ENCODE assay signal across 8 cellular contexts in the genomic region with DNA sequence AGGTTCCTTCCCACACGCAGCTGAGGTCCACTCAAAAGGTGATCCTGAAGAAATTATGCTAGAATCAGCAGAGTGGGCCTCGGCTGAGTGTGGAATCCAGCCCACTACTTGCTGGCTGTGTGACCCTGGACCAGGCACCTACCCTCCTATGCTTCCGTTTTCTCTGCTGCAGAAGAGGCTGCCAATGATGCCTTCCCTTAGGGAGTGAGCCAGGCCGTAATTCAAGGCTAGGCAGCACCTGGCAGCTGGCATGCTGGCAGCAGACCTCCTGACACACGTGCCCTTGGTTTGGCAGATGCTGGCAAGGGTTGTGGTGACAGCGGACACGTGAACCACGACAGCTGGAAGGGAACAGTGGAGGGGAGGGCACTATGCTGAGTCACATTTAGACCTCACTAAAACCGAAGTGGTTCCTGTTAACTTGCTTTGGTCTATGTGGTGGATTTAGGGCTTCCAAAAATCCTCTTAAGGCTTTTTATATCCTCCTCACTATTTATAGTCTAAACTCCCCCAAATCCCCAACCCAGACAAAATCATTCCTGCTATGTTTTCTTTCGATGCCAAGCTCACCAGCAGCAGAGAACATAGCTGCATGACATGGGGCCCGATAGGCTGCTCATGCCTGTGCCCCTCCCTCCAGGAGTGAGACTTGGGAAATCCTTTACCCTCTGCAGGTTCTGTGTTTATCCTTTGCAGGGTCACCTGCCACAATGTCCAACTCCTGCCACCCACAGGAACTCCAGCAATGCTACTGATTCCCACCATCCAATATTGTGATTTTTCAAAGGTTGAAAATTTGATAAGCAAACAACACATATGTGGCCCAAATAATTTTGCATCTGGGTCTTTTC. TPM values are rescaled to one million over a fixed set of nuclear protein-coding genes. Genes with fewer than 3 reads are reported as not detected.
DNase-seq lines count a peak whose midpoint lies in the region; ATAC-seq, FAIRE-seq and TF ChIP-seq lines count a peak whose summit lies in the region.

No MANE protein-coding gene starts in this region.

- H3K9me3 Mint-ChIP-seq in activated CD4-positive, alpha-beta T cell treated with anti-CD3 and anti-CD28 coated beads for 36 hours (ENCODE audit: low read depth) = no peaks in the 10 kb centered on the region

- H3K36me3 Mint-ChIP-seq in activated CD4-positive, alpha-beta T cell treated with anti-CD3 and anti-CD28 coated beads for 36 hours (ENCODE audit: low read depth) = no peaks in the 10 kb centered on the region

- peaks cover 36% of the 10 kb centered on the region for H3K27me3 Mint-ChIP-seq in activated CD4-positive, alpha-beta T cell treated with anti-CD3 and anti-CD28 coated beads for 36 hours

- ATAC-seq in activated CD4-positive, alpha-beta T cell treated with anti-CD3 and anti-CD28 coated beads for 36 hours = peak; percentile 40
- ATAC-seq in HG03097 (IDR thresholded peaks at IDR 0.05; ENCODE audit: low FRiP score, unreplicated experiment) = peak; percentile 76
- ATAC-seq in HepG2 = no peak

- intact Hi-C loops in activated CD4-positive, alpha-beta T cell treated with anti-CD3 and anti-CD28 coated beads for 36 hours (cut with DNase I, micrococcal nuclease) = loop anchor here in 1 of 2 experiments (5.0 to 10.0 kb wide), 3 partner anchors 55 to 483 kb away; no protein-coding TSS in a partner anchor
- intact Hi-C loops in HepG2 (cut with micrococcal nuclease; ENCODE audit: unreplicated experiment) = loop anchor here (5.0 kb wide), 2 partner anchors 77 to 142 kb away; no protein-coding TSS in a partner anchor

- BruUV-seq in HepG2 (replicated peaks; lab: Mats Ljungman, UMichigan) = no TSS peak

- TF ChIP-seq CTCF in HepG2 (CRISPR knock-in tag; IDR thresholded peaks at IDR 0.05) = no peak

- H3K4me3 Mint-ChIP-seq in activated CD4-positive, alpha-beta T cell treated with anti-CD3 and anti-CD28 coated beads for 36 hours = no peak overlapping the region

- CTCF ChIA-PET in activated CD4-positive, alpha-beta T cell treated with anti-CD3 and anti-CD28 coated beads for 36 hours (lab: Charles Lee) = interaction anchor here (1.3 kb wide), 1 partner anchor 197 kb away, joined by 4 read pairs; no protein-coding TSS in a partner anchor
- CTCF ChIA-PET in HepG2 (lab: Yijun Ruan, JAX; ENCODE audit: low intra/inter-chr PET ratio, low total read pairs) = interaction anchor here (2.7 kb wide), 1 partner anchor 200 kb away, joined by 9 read pairs; no protein-coding TSS in a partner anchor

- H2AFZ ChIP-seq in HepG2 (ENCODE audit: low read length) = no peak overlapping the region

- 40% methylated on average over 9 of the region's 11 CpGs for WGBS in HepG2 (ENCODE audit: low lambda C conversion rate)

- no peaks in the 10 kb centered on the region for H4K20me1 ChIP-seq in HepG2 (ENCODE audit: insufficient read depth, low read length)

- peaks cover 4% of the 10 kb centered on the region for H3K79me2 ChIP-seq in HepG2 (ENCODE audit: insufficient read depth, low read length)

- H3K9me3 ChIP-seq in HepG2 (ENCODE audit: low read length) = no peaks in the 10 kb centered on the region

- peaks cover 75% of the 10 kb centered on the region for H3K4me1 ChIP-seq in HepG2 (ENCODE audit: insufficient read depth, low read length)

- H3K36me3 ChIP-seq in HepG2 (replicated peaks in 1 of 2; ENCODE audit: control insufficient read depth in 1 of 2, insufficient read depth in 2 of 2, low read length in 2 of 2) = no peaks in the 10 kb centered on the region

- no peaks in the 10 kb centered on the region; a peak in 1 of 5 replicates for H3K27me3 ChIP-seq in HepG2 (ENCODE audit: control insufficient read depth in 1 of 2, insufficient read depth in 2 of 2, low read length in 2 of 2)

- in situ Hi-C loops in HepG2 (cut with HindIII; ENCODE audit: extremely low pct_ligation_motif_present, low pct_unique_long_range_greater_than_20kb) = loop anchor here (10.0 kb wide), 1 partner anchor 205 kb away; a partner anchor contains a TSS

- H3K27ac ChIP-seq in HepG2 (ENCODE audit: extremely low read length, insufficient read depth, low read length) = no peak overlapping the region

- no peak for TF ChIP-seq RAD21 in HepG2 (CRISPR knock-in tag; IDR thresholded peaks at IDR 0.05)

- peak overlapping the region; percentile 94; the same call in 1 of the 2 replicates for H3K4me2 ChIP-seq in HepG2 (ENCODE audit: low read depth, low read length)

- POLR2A ChIA-PET in activated CD4-positive, alpha-beta T cell treated with anti-CD3 and anti-CD28 coated beads for 36 hours (lab: Charles Lee) = no interaction called here
- POLR2A ChIA-PET in HepG2 (lab: Yijun Ruan, JAX) = interaction anchor here (0.9 to 4.8 kb wide), 7 partner anchors 9 to 61 kb away, joined by 3 to 35 read pairs (median 3); a partner anchor contains a TSS

- TF ChIP-seq EP300 in HepG2 (IDR thresholded peaks at IDR 0.05; ENCODE audit: low read depth in 2 of 2, low read length in 2 of 2) (no peak), HepG2 (CRISPR knock-in tag; IDR thresholded peaks at IDR 0.05; ENCODE audit: borderline replicate concordance) (no peak)

- H3K27ac Mint-ChIP-seq in activated CD4-positive, alpha-beta T cell treated with anti-CD3 and anti-CD28 coated beads for 36 hours = no peak overlapping the region

- peak; percentile 54 for DNase-seq in activated CD4-positive, alpha-beta T cell treated with anti-CD3 and anti-CD28 coated beads for 36 hours
- no peak for DNase-seq in activated CD4-positive, alpha-beta T cell treated with anti-CD3 and anti-CD28 coated beads, Interleukin-2, amount 50 U/mL, for 1 hour
- DNase-seq in NOMO-1 treated with dmso at 0.1 percent for 144 hours (lab: John Stamatoyannopoulos, UW; ENCODE audit: unreplicated experiment) (peak; percentile 44), HepG2 (ENCODE audit: low spot score) (no peak), HTR-8/SVneo (ENCODE audit: insufficient read length, low spot score) (no peak), GM19238 (ENCODE audit: insufficient read length, low spot score) (no peak), NCI-H510A (lab: John Stamatoyannopoulos, UW) (no peak)

- H3K9ac ChIP-seq in HepG2 (ENCODE audit: insufficient read depth, low read depth, low read length) = no peak overlapping the region

- H3K4me3 ChIP-seq in HepG2 (replicated peaks in 1 of 3; ENCODE audit: insufficient read depth in 1 of 3, low read depth in 2 of 3, low read length in 3 of 3) = no peak overlapping the region

- peaks cover 14% of the 10 kb centered on the region for H3K4me1 Mint-ChIP-seq in activated CD4-positive, alpha-beta T cell treated with anti-CD3 and anti-CD28 coated beads for 36 hours

- TF ChIP-seq POLR2A in HepG2 (IDR thresholded peaks at IDR 0.05; ENCODE audit: insufficient read depth in 1 of 2, low read depth in 2 of 2, low read length in 2 of 2) = no peak

- FAIRE-seq in HepG2 (lab: Jason Lieb, UNC) (no peak), HTR-8/SVneo (lab: Jason Lieb, UNC) (no peak)

RNA-seq across cellular contexts. Expression of a gene that starts 10.6 kb away (rescaled TPM):
- total RNA-seq in activated CD4-positive, alpha-beta T cell treated with anti-CD3 and anti-CD28 coated beads for 36 hours = under 1 TPM; 0.75 to 0.95 TPM
- total RNA-seq in HepG2 (2016; rRNA removed; fragmentation: Illumina TruSeq; extraction: Trizol) = 42.5 and 56.5 TPM in 2 replicates
- total RNA-seq in HepG2 (2016; cell fraction: cytosol; rRNA removed; fragmentation: Illumina TruSeq; extraction: Trizol; ENCODE audit: low read depth) = 71.9 and 81.0 TPM in 2 replicates
- 34.4 and 55.2 TPM in 2 replicates for total RNA-seq in HepG2 (2016; cell fraction: insoluble cytoplasmic fraction; rRNA removed; fragmentation: Illumina TruSeq; extraction: Trizol)
- total RNA-seq in HepG2 (2016; cell fraction: membrane; rRNA removed; fragmentation: Illumina TruSeq; extraction: Trizol) = 69.6 and 77.5 TPM in 2 replicates
- 66.0 and 74.7 TPM in 2 replicates for total RNA-seq in HepG2 (2016; cell fraction: nucleus; rRNA removed; fragmentation: Illumina TruSeq; extraction: Trizol)
- polyA plus RNA-seq in HepG2 (2011; rRNA removed) = 155 and 208 TPM in 2 replicates
- 113 and 150 TPM in 2 replicates for polyA plus RNA-seq in HepG2 (2011; cell fraction: cytosol; rRNA removed)
- 207 and 256 TPM in 2 replicates for polyA plus RNA-seq in HepG2 (2011; cell fraction: nucleus; rRNA removed)
- polyA plus RNA-seq in HepG2 (2012) = 61.3 and 94.3 TPM in 2 replicates
- polyA plus RNA-seq in HepG2 (2016; cell fraction: cytosol; fragmentation: Illumina TruSeq; extraction: Trizol; ENCODE audit: low read depth) = 28.0 and 30.8 TPM in 2 replicates
- 34.4 and 44.9 TPM in 2 replicates for polyA plus RNA-seq in HepG2 (2016; cell fraction: insoluble cytoplasmic fraction; fragmentation: Illumina TruSeq; extraction: Trizol; ENCODE audit: low read depth)
- polyA plus RNA-seq in HepG2 (2016; cell fraction: membrane; fragmentation: Illumina TruSeq; extraction: Trizol; ENCODE audit: low read depth) = 53.8 and 67.9 TPM in 2 replicates
- polyA plus RNA-seq in HepG2 (2016; cell fraction: nucleus; fragmentation: Illumina TruSeq; extraction: Trizol; ENCODE audit: insufficient read depth, low read depth) = 84.3 and 88.3 TPM in 2 replicates
- 65.0 and 447 TPM in 2 replicates for polyA minus RNA-seq in HepG2 (2011; rRNA and poly(A)+ RNA removed; ENCODE audit: low replicate concordance)
- 126 and 149 TPM in 2 replicates for polyA minus RNA-seq in HepG2 (2011; cell fraction: cytosol; rRNA and poly(A)+ RNA removed)
- 126 and 142 TPM in 2 replicates for polyA minus RNA-seq in HepG2 (2011; cell fraction: nucleus; rRNA and poly(A)+ RNA removed)

Comparison
In these comparisons a context has a peak if more than half of its experiments do, and no peak if none do; other contexts are left out.
1. DNase-seq: peak in activated CD4-positive, alpha-beta T cell treated with anti-CD3 and anti-CD28 coated beads for 36 hours (single experiment) and NOMO-1 treated with dmso at 0.1 percent for 144 hours (single experiment); none in activated CD4-positive, alpha-beta T cell treated with anti-CD3 and anti-CD28 coated beads, Interleukin-2, amount 50 U/mL, for 1 hour (single experiment), HepG2 (single experiment), HTR-8/SVneo (single experiment), GM19238 (single experiment) and NCI-H510A (single experiment).
2. RNA of a gene that starts 10.6 kb away (total RNA-seq): 34.4 to 81.0 TPM in HepG2; 0.75 to 0.95 TPM in activated CD4-positive, alpha-beta T cell treated with anti-CD3 and anti-CD28 coated beads for 36 hours; every median in the first group is over 10 times any median in the second.